Comparison of ENCODE assay signal across 25 cellular contexts in the genomic region with DNA sequence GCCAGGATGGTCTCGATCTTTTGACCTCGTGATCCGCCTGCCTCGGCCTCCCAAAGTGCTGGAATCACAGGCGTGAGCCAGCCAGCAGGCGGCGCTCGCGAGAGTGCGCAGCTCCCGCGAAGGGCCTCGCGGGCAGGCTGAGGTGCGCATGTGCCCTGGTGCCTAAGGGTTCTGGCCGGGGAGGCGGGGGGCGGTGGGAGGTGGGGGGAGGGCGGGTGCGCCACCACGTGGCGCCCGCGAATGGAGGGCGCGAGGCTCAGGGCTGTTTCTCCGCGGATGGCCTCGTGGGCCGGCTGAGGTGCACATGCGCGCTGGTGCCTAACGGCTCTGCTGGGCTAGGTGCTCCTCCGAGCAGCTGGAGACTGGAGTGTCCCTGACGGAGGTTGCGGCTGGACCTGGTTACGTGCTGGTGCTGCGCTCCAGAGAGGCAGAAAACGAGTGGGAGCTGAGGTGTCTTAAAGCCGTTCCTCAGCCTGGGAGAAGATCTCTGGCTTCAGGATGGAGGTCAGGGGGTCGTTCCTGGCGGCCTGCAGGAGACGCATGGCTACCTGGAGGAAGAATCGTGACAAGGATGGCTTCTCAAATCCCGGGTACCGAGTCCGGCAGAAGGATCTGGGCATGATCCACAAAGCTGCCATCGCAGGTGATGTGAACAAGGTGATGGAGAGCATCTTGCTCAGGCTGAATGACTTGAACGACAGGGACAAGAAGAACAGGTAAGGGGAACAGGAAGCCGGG. TPM values are rescaled to one million over a fixed set of nuclear protein-coding genes. Genes with fewer than 3 reads are reported as not detected.
"Had no signal": no experiment of that assay in that cellular context is flagged by ENCODE, and none has a peak within 500 bp of the region (broad histone marks: within the 10 kb centered on the region; RNA-seq: fewer than 3 reads in every experiment).

Gene ANKRD62, plus strand, starts transcription at position 324 of the 738 bp plus-strand sequence. Its CDS starts 175 bp downstream, at position 499.

- H3K27ac Mint-ChIP-seq: activated CD4-positive, alpha-beta memory T cell treated with anti-CD3 and anti-CD28 coated beads, Interleukin-2, amount 10 ng/mL, durations not matched to agents 7 days and 5 days; activated CD4-positive, alpha-beta T cell treated with anti-CD3 and anti-CD28 coated beads for 36 hours; activated naive CD4-positive, alpha-beta T cell treated with anti-CD3 and anti-CD28 coated beads, Interleukin-2, amount 50 U/mL, for 24 hours; activated T-cell treated with anti-CD3 and anti-CD28 coated beads, Interleukin-2, amount 50 U/mL, for 24 hours; naive B cell; T-helper 17 cell had no signal

- DNase-seq: activated CD4-positive, alpha-beta memory T cell treated with anti-CD3 and anti-CD28 coated beads, Interleukin-2, amount 10 ng/mL, durations not matched to agents 7 days and 5 days; activated CD4-positive, alpha-beta T cell treated with anti-CD3 and anti-CD28 coated beads for 36 hours; activated effector memory CD4-positive, alpha-beta T cell treated with anti-CD3 and anti-CD28 coated beads, Interleukin-2, amount 50 U/mL, for 16 hours; activated T-cell treated with anti-CD3 and anti-CD28 coated beads, Interleukin-2, amount 50 U/mL, for 24 hours; adrenal gland; effector CD4-positive, alpha-beta T cell; foreskin melanocyte; head of caudate nucleus; naive B cell; stimulated activated CD4-positive, alpha-beta T cell treated with anti-CD3 and anti-CD28 coated beads, Interleukin-4, amount 100 ng/mL, for 24 hours; stimulated activated naive CD4-positive, alpha-beta T cell; T-helper 17 cell had no signal

- H3K4me3 ChIP-seq: adrenal gland, cardiac muscle cell, coronary artery, tibial nerve had no signal

- H3K36me3 Mint-ChIP-seq: activated naive CD4-positive, alpha-beta T cell treated with anti-CD3 and anti-CD28 coated beads, Interleukin-2, amount 50 U/mL, for 24 hours; naive B cell had no signal

- H3K27me3 ChIP-seq: adrenal gland, tibial nerve had no signal

- H3K4me1 Mint-ChIP-seq: activated naive CD4-positive, alpha-beta T cell treated with anti-CD3 and anti-CD28 coated beads, Interleukin-2, amount 50 U/mL, for 24 hours; naive B cell; T-helper 17 cell had no signal

- H3K27ac ChIP-seq: adrenal gland, cardiac muscle cell, coronary artery, parathyroid adenoma, tibial nerve, WERI-Rb-1 had no signal

- H3K9me3 ChIP-seq: adrenal gland, tibial nerve had no signal

- H3K9ac ChIP-seq: parathyroid adenoma had no signal

- H3K27me3 Mint-ChIP-seq: activated CD4-positive, alpha-beta memory T cell treated with anti-CD3 and anti-CD28 coated beads, Interleukin-2, amount 10 ng/mL, durations not matched to agents 7 days and 5 days had no signal

- H3K4me1 ChIP-seq: adrenal gland, parathyroid adenoma, tibial nerve had no signal

- H3K79me2 ChIP-seq: parathyroid adenoma had no signal

- H3K9me3 Mint-ChIP-seq: activated naive CD4-positive, alpha-beta T cell treated with anti-CD3 and anti-CD28 coated beads, Interleukin-2, amount 50 U/mL, for 24 hours had no signal

- H3K36me3 ChIP-seq: adrenal gland, cardiac muscle cell, tibial nerve, WERI-Rb-1 had no signal

- H2AFZ ChIP-seq: parathyroid adenoma had no signal

- ATAC-seq: T-helper 17 cell had no signal

- H3K4me3 Mint-ChIP-seq: activated CD4-positive, alpha-beta memory T cell treated with anti-CD3 and anti-CD28 coated beads, Interleukin-2, amount 10 ng/mL, durations not matched to agents 7 days and 5 days; activated CD4-positive, alpha-beta T cell treated with anti-CD3 and anti-CD28 coated beads for 36 hours; activated naive CD4-positive, alpha-beta T cell treated with anti-CD3 and anti-CD28 coated beads, Interleukin-2, amount 50 U/mL, for 24 hours; activated T-cell treated with anti-CD3 and anti-CD28 coated beads, Interleukin-2, amount 50 U/mL, for 24 hours; T-helper 17 cell had no signal

RNA-seq across cellular contexts. Expression of gene ANKRD62, which starts in this region (rescaled TPM):
- total RNA-seq: activated CD4-positive, alpha-beta memory T cell treated with anti-CD3 and anti-CD28 coated beads, Interleukin-2, amount 10 ng/mL, durations not matched to agents 7 days and 5 days; activated CD4-positive, alpha-beta T cell treated with anti-CD3 and anti-CD28 coated beads for 36 hours; adrenal gland; cardiac muscle cell; endothelial cell of umbilical vein; left lobe of liver; lung microvascular endothelial cell; mononuclear cell; renal cortical epithelial cell; skeletal muscle tissue; subcutaneous adipose tissue; T-helper 17 cell; tibial nerve had no signal
- polyA plus RNA-seq: adrenal gland, cardiac muscle cell, endothelial cell of umbilical vein had no signal
